ENCODE assay signal across 10 cellular contexts in the genomic region with DNA sequence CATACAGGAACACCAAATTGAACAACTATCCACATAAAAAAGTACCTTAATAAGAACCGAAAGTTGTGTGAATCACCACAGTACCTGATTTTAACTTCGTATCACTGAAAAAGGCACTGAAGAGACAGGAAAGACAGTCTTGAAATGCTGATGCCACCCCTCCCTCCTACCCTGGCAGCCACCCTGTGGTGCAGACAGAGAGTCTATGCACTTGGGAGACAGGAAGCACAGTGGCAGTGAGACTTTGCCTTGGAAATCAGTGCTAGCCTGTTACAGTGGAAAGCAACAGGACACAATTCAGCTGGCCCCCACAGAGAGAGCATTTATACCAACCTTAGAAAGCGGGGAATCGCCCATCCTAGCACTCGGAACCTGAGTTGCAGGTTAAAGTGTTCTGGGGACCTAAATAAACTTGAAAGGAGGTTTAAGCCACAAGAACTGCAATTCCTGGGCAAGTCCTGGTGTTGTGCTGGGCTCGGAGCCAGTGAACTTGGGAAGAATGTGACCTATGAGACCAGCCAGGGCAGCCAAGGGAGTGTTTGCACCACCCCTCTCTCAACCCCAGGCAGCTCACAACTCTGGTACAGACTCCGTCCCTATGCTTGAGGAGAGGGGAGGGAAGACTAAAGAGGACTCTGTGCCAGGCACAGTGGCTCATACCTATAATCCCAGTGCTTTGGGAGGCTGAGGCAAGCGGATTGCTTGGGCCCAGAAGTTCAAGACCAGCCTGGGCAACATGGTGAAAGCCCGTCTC.
A peak's percentile ranks its signal among the peaks of the same experiment; 100 is the strongest.
DNase-seq lines count a peak whose midpoint lies in the region; ATAC-seq, FAIRE-seq and TF ChIP-seq lines count a peak whose summit lies in the region.
"Had no signal": no experiment of that assay in that cellular context is flagged by ENCODE, and none has a peak within 500 bp of the region (broad histone marks: within the 10 kb centered on the region; RNA-seq: fewer than 3 reads in every experiment).

No MANE protein-coding gene starts in this region.

- no peak for TF ChIP-seq POLR2A in GM12892 (IDR thresholded peaks at IDR 0.05; ENCODE audit: low read depth, low read length)
- TF ChIP-seq POLR2A in esophagus muscularis mucosa (IDR thresholded peaks at IDR 0.05; ENCODE audit: low read depth) = no peak

- DNase-seq in GM12892 (ENCODE audit: insufficient read length) (no peak), ascending aorta (ENCODE audit: low spot score in 2 of 2) (peak in 1 of 2 donors; percentile 84), right atrium auricular region (ENCODE audit: low spot score) (peak; percentile 82), small intestine (peak; percentile 96), esophagus muscularis mucosa (ENCODE audit: extremely low spot score) (no peak), SKM-1 treated with dmso at 0.1 percent for 144 hours (lab: John Stamatoyannopoulos, UW; ENCODE audit: unreplicated experiment) (no peak), HPDE6-E6E7 (ENCODE audit: extremely low spot score) (no peak)
- DNase-seq: NCI-H2227 treated with DMSO at 0.1 percent for 48 hours had no signal

- intact Hi-C loops in ascending aorta (cut with DNase I) (no loop called here), esophagus muscularis mucosa (cut with DNase I) (no loop called here)

- H3K27ac ChIP-seq in ascending aorta (peak overlapping the region; percentile 41 to 42), right atrium auricular region (peak overlapping the region; percentile 50 to 79), small intestine (ENCODE audit: low read depth in 1 of 2, low read length in 1 of 2) (peak overlapping the region in 1 of 2 donors; percentile 88), esophagus muscularis mucosa (replicated peaks in 1 of 4) (peak overlapping the region in 2 of 4 donors; percentile 8 to 28)
- H3K27ac ChIP-seq: epithelial cell of prostate had no signal

- FAIRE-seq in GM12892 (lab: Jason Lieb, UNC) (peak; percentile 78), small intestine (lab: Jason Lieb, UNC) (no peak)

- H3K4me3 ChIP-seq in ascending aorta = peak overlapping the region in 1 of 2 donors; percentile 5
- H3K4me3 ChIP-seq in right atrium auricular region = no peak overlapping the region
- no peak overlapping the region for H3K4me3 ChIP-seq in small intestine (ENCODE audit: low read depth in 1 of 2, low read length in 2 of 2)
- no peak overlapping the region for H3K4me3 ChIP-seq in esophagus muscularis mucosa

- 21 to 50% (median 50%) methylated on average over 9 of the region's 9 CpGs for WGBS in small intestine, 3 donors
- WGBS in esophagus muscularis mucosa = 70% methylated on average over 8 of the region's 9 CpGs

- TF ChIP-seq CTCF in ascending aorta (IDR thresholded peaks at IDR 0.05) (no peak), right atrium auricular region (IDR thresholded peaks at IDR 0.05) (no peak), esophagus muscularis mucosa (IDR thresholded peaks at IDR 0.05) (no peak)

- H3K36me3 ChIP-seq in ascending aorta (no peaks in the 10 kb centered on the region), right atrium auricular region (no peaks in the 10 kb centered on the region), small intestine (ENCODE audit: control insufficient read depth in 2 of 2, insufficient read depth in 2 of 2, low read length in 2 of 2) (no peaks in the 10 kb centered on the region), esophagus muscularis mucosa (no peaks in the 10 kb centered on the region)

- H3K9me3 ChIP-seq in ascending aorta = peaks cover 0 to 12% of the 10 kb centered on the region in 2 donors
- H3K9me3 ChIP-seq in right atrium auricular region = peaks cover 0 to 10% of the 10 kb centered on the region in 2 donors
- H3K9me3 ChIP-seq in small intestine (ENCODE audit: control insufficient read depth, low read depth) = no peaks in the 10 kb centered on the region
- peaks cover 0 to 13% (median 6%) of the 10 kb centered on the region in 4 donors for H3K9me3 ChIP-seq in esophagus muscularis mucosa

- no peak for ATAC-seq in GM21423 (IDR thresholded peaks at IDR 0.05; ENCODE audit: unreplicated experiment)

- no peak for TF ChIP-seq EP300 in esophagus muscularis mucosa (IDR thresholded peaks at IDR 0.05)

- H3K4me1 ChIP-seq in ascending aorta = peaks cover 0 to 11% of the 10 kb centered on the region in 2 donors
- peaks cover 0 to 18% of the 10 kb centered on the region in 2 donors for H3K4me1 ChIP-seq in right atrium auricular region
- peaks cover 3 to 4% of the 10 kb centered on the region in 2 donors for H3K4me1 ChIP-seq in small intestine (ENCODE audit: control insufficient read depth in 2 of 2, insufficient read depth in 1 of 2, low read depth in 1 of 2, low read length in 1 of 2)
- H3K4me1 ChIP-seq in esophagus muscularis mucosa = peaks cover 9 to 21% (median 17%) of the 10 kb centered on the region in 4 donors

- H3K27me3 ChIP-seq in ascending aorta (no peaks in the 10 kb centered on the region), right atrium auricular region (no peaks in the 10 kb centered on the region), small intestine (ENCODE audit: control insufficient read depth in 2 of 2, insufficient read depth in 2 of 2, low read length in 2 of 2) (no peaks in the 10 kb centered on the region), esophagus muscularis mucosa (no peaks in the 10 kb centered on the region)

Comparison
In these comparisons a context has a peak if more than half of its experiments do, and no peak if none do; other contexts are left out.
1. DNase-seq: peak in right atrium auricular region (single experiment) and small intestine (single experiment); none in GM12892 (single experiment), esophagus muscularis mucosa (single experiment), SKM-1 treated with dmso at 0.1 percent for 144 hours (single experiment) and HPDE6-E6E7 (single experiment).